Comparison of ENCODE assay signal across 21 cellular contexts in the genomic region with DNA sequence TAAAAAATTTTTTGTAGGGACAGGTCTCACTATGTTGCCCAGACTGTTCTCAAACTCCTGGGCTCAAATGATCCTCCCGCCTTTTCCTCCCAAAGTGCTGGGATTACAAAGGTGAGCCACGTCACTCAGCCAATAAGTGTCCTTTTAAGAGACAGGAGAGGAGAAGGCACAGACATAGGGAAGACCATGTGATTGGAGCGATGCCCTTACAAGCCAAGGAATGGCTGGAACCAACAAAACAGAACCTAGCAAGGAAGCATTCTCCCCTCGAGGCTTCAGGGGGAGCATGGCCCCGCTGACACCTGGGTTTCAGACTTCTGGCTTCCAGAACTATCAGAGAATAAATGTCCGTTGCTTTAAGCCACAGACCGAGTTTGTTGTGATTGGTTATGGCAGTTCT. TPM values are rescaled to one million over a fixed set of nuclear protein-coding genes. Genes with fewer than 3 reads are reported as not detected.
A peak's percentile ranks its signal among the peaks of the same experiment; 100 is the strongest.
DNase-seq lines count a peak whose midpoint lies in the region; ATAC-seq, FAIRE-seq and TF ChIP-seq lines count a peak whose summit lies in the region.
"Had no signal": no experiment of that assay in that cellular context is flagged by ENCODE, and none has a peak within 500 bp of the region (broad histone marks: within the 10 kb centered on the region; RNA-seq: fewer than 3 reads in every experiment).

No MANE protein-coding gene starts in this region.

- H3K27ac ChIP-seq in liver (ENCODE audit: low read depth in 1 of 2, low read length in 2 of 2) (peak overlapping the region; percentile 46 to 61), HepG2 (ENCODE audit: extremely low read length, insufficient read depth, low read length) (no peak overlapping the region)
- H3K27ac ChIP-seq: C4-2B, SJCRH30 had no signal

- POLR2A ChIA-PET in HepG2 (lab: Yijun Ruan, JAX) = no interaction called here

- H3K4me1 ChIP-seq in liver (ENCODE audit: control insufficient read depth in 4 of 4, insufficient read depth in 4 of 4, low read length in 3 of 4) = no peaks in the 10 kb centered on the region
- no peaks in the 10 kb centered on the region for H3K4me1 ChIP-seq in HepG2 (ENCODE audit: insufficient read depth, low read length)
- H3K4me1 ChIP-seq: SJCRH30 had no signal

- intact Hi-C loops in HepG2 (cut with micrococcal nuclease; ENCODE audit: unreplicated experiment) = no loop called here

- CTCF ChIA-PET in HepG2 (lab: Yijun Ruan, JAX; ENCODE audit: low intra/inter-chr PET ratio, low total read pairs) = no interaction called here

- no peaks in the 10 kb centered on the region for H4K20me1 ChIP-seq in HepG2 (ENCODE audit: insufficient read depth, low read length)

- H3K27me3 Mint-ChIP-seq in chondrocyte (ENCODE audit: low read depth) = no peaks in the 10 kb centered on the region

- TF ChIP-seq EP300 in HepG2 (IDR thresholded peaks at IDR 0.05; ENCODE audit: low read depth in 2 of 2, low read length in 2 of 2) = no peak
- TF ChIP-seq EP300 in HepG2 (CRISPR knock-in tag; IDR thresholded peaks at IDR 0.05; ENCODE audit: borderline replicate concordance) = no peak

- H3K9me3 ChIP-seq in liver (ENCODE audit: control insufficient read depth in 4 of 4, low read length in 3 of 4) (no peaks in the 10 kb centered on the region), HepG2 (ENCODE audit: low read length) (no peaks in the 10 kb centered on the region)
- H3K9me3 ChIP-seq: SJCRH30 had no signal

- BruUV-seq in HepG2 (replicated peaks; lab: Mats Ljungman, UMichigan) = no TSS peak

- H3K4me3 Mint-ChIP-seq in chondrocyte (ENCODE audit: unreplicated experiment) = no peak overlapping the region

- no peak for ATAC-seq in HepG2

- no peak overlapping the region for H3K9ac ChIP-seq in liver (ENCODE audit: low read depth in 1 of 2, low read length in 2 of 2)
- H3K9ac ChIP-seq in HepG2 (ENCODE audit: insufficient read depth, low read depth, low read length) = no peak overlapping the region

- H3K4me3 ChIP-seq in liver (ENCODE audit: low read depth in 1 of 3, low read length in 3 of 3) (no peak overlapping the region), HepG2 (replicated peaks in 1 of 3; ENCODE audit: insufficient read depth in 1 of 3, low read depth in 2 of 3, low read length in 3 of 3) (no peak overlapping the region)
- H3K4me3 ChIP-seq: SJCRH30 had no signal

- in situ Hi-C loops in HepG2 (cut with HindIII; ENCODE audit: extremely low pct_ligation_motif_present, low pct_unique_long_range_greater_than_20kb) = no loop called here

- H3K36me3 ChIP-seq in liver (ENCODE audit: control insufficient read depth in 4 of 4, insufficient read depth in 3 of 4, low read depth in 1 of 4, low read length in 3 of 4) = no peaks in the 10 kb centered on the region
- H3K36me3 ChIP-seq in HepG2 (replicated peaks in 1 of 2; ENCODE audit: control insufficient read depth in 1 of 2, insufficient read depth in 2 of 2, low read length in 2 of 2) = no peaks in the 10 kb centered on the region
- H3K36me3 ChIP-seq: SJCRH30 had no signal

- H3K4me1 Mint-ChIP-seq in chondrocyte (ENCODE audit: low read depth) = peaks cover 4% of the 10 kb centered on the region

- TF ChIP-seq RAD21 in liver (IDR thresholded peaks at IDR 0.05) (no peak), HepG2 (CRISPR knock-in tag; IDR thresholded peaks at IDR 0.05) (no peak)

- no peak for DNase-seq in HepG2 (ENCODE audit: low spot score)
- peak; percentile 2 for DNase-seq in chondrocyte (ENCODE audit: low spot score)
- peak; percentile 16 for DNase-seq in mesenteric fat pad (ENCODE audit: low spot score)
- DNase-seq in hypothalamus (lab: John Stamatoyannopoulos, UW) = no peak
- DNase-seq in glomerular visceral epithelial cell (ENCODE audit: extremely low spot score) = no peak
- no peak for DNase-seq in NCI-H1092 (lab: John Stamatoyannopoulos, UW)
- DNase-seq: 8988T, KBM-7, MM.1S, NCI-H1092 treated with DMSO at 0.1 percent for 48 hours, NCI-H1436 treated with DMSO at 0.1 percent for 48 hours, NCI-H1930, NCI-H226, NCI-H510A treated with DMSO at 0.1 percent for 48 hours, NCI-H748 treated with DMSO at 0.1 percent for 48 hours, SJCRH30 had no signal

- H3K9me3 Mint-ChIP-seq in chondrocyte (ENCODE audit: low read depth) = no peaks in the 10 kb centered on the region

- no peak for TF ChIP-seq POLR2A in HepG2 (IDR thresholded peaks at IDR 0.05; ENCODE audit: insufficient read depth in 1 of 2, low read depth in 2 of 2, low read length in 2 of 2)

- no peaks in the 10 kb centered on the region for H3K36me3 Mint-ChIP-seq in chondrocyte (ENCODE audit: low read depth)

- WGBS in liver = 82% methylated on average over 7 of the region's 7 CpGs
- 68% methylated on average over 7 of the region's 7 CpGs for WGBS in HepG2 (ENCODE audit: low lambda C conversion rate)

- no peak overlapping the region for H3K4me2 ChIP-seq in HepG2 (ENCODE audit: low read depth, low read length)

- no peak for TF ChIP-seq CTCF in liver (IDR thresholded peaks at IDR 0.05; ENCODE audit: low read depth, low read length, missing input control)
- TF ChIP-seq CTCF in HepG2 (CRISPR knock-in tag; IDR thresholded peaks at IDR 0.05) = no peak
- TF ChIP-seq CTCF in chondrocyte (IDR thresholded peaks at IDR 0.05) = no peak

- no peak overlapping the region for H2AFZ ChIP-seq in HepG2 (ENCODE audit: low read length)

- H3K79me2 ChIP-seq in HepG2 (ENCODE audit: insufficient read depth, low read length) = no peaks in the 10 kb centered on the region

- H3K27ac Mint-ChIP-seq in chondrocyte (ENCODE audit: unreplicated experiment) = no peak overlapping the region

- H3K27me3 ChIP-seq in liver (ENCODE audit: control insufficient read depth in 4 of 4, insufficient read depth in 4 of 4, low read length in 3 of 4) (no peaks in the 10 kb centered on the region), HepG2 (ENCODE audit: control insufficient read depth in 1 of 2, insufficient read depth in 2 of 2, low read length in 2 of 2) (no peaks in the 10 kb centered on the region)
- H3K27me3 ChIP-seq: SJCRH30 had no signal

- FAIRE-seq in HepG2 (lab: Jason Lieb, UNC) = no peak
- FAIRE-seq: D721Med, H54, RCC 7860 had no signal

TF ChIP-seq in liver, 16 proteins besides CTCF, POLR2A, EP300 and RAD21 (continues in another document):
- no peak for TF ChIP-seq TAF1 (conservative IDR thresholded peaks at IDR 0.05)
- TF ChIP-seq, protein P1, sequence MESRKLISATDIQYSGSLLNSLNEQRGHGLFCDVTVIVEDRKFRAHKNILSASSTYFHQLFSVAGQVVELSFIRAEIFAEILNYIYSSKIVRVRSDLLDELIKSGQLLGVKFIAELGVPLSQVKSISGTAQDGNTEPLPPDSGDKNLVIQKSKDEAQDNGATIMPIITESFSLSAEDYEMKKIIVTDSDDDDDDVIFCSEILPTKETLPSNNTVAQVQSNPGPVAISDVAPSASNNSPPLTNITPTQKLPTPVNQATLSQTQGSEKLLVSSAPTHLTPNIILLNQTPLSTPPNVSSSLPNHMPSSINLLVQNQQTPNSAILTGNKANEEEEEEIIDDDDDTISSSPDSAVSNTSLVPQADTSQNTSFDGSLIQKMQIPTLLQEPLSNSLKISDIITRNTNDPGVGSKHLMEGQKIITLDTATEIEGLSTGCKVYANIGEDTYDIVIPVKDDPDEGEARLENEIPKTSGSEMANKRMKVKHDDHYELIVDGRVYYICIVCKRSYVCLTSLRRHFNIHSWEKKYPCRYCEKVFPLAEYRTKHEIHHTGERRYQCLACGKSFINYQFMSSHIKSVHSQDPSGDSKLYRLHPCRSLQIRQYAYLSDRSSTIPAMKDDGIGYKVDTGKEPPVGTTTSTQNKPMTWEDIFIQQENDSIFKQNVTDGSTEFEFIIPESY (IDR thresholded peaks at IDR 0.05) = no peak

TF ChIP-seq in HepG2, 621 proteins besides CTCF, POLR2A, EP300 and RAD21:
- TF ChIP-seq SRSF9 (IDR thresholded peaks at IDR 0.05; ENCODE audit: borderline replicate concordance, insufficient read depth, low read depth, low read length, poor library complexity, severe bottlenecking) = no peak
- TF ChIP-seq SRY (CRISPR knock-in tag; IDR thresholded peaks at IDR 0.05) = no peak
- no peak for TF ChIP-seq IRF2 (CRISPR knock-in tag; IDR thresholded peaks at IDR 0.05)
- no peak for TF ChIP-seq JUN (CRISPR knock-in tag; IDR thresholded peaks at IDR 0.05)
- TF ChIP-seq KMT2A (CRISPR knock-in tag; IDR thresholded peaks at IDR 0.05) = no peak
- TF ChIP-seq ZNF441 (CRISPR knock-in tag; IDR thresholded peaks at IDR 0.05; ENCODE audit: borderline replicate concordance) = no peak
- TF ChIP-seq ZNF75D (CRISPR knock-in tag; IDR thresholded peaks at IDR 0.05; ENCODE audit: borderline replicate concordance) = no peak

RNA-seq across cellular contexts. Expression of a gene that starts 37.0 kb away (rescaled TPM):
- total RNA-seq in liver (100 to 1,000 TPM; 193 to 213 TPM), HepG2 (2016; rRNA removed; fragmentation: Illumina TruSeq; extraction: Trizol) (466 and 655 TPM in 2 replicates), chondrocyte (148 to 181 TPM (median 149 TPM) in 3 replicates), mesenteric fat pad (233 TPM)
- polyA plus RNA-seq in liver (100 to 1,000 TPM; 259 to 308 TPM), HepG2 (2011; rRNA removed) (219 and 263 TPM in 2 replicates)
- 163 and 167 TPM in 2 replicates for total RNA-seq in HepG2 (2016; cell fraction: cytosol; rRNA removed; fragmentation: Illumina TruSeq; extraction: Trizol; ENCODE audit: low read depth)
- total RNA-seq in HepG2 (2016; cell fraction: insoluble cytoplasmic fraction; rRNA removed; fragmentation: Illumina TruSeq; extraction: Trizol) = 464 and 703 TPM in 2 replicates
- total RNA-seq in HepG2 (2016; cell fraction: membrane; rRNA removed; fragmentation: Illumina TruSeq; extraction: Trizol) = 156 and 158 TPM in 2 replicates
- total RNA-seq in HepG2 (2016; cell fraction: nucleus; rRNA removed; fragmentation: Illumina TruSeq; extraction: Trizol) = 154 and 170 TPM in 2 replicates
- polyA plus RNA-seq in HepG2 (2011; cell fraction: cytosol; rRNA removed) = 226 and 341 TPM in 2 replicates
- 45.6 and 70.1 TPM in 2 replicates for polyA plus RNA-seq in HepG2 (2011; cell fraction: nucleus; rRNA removed)
- polyA plus RNA-seq in HepG2 (2012) = 314 and 392 TPM in 2 replicates
- 179 and 209 TPM in 2 replicates for polyA plus RNA-seq in HepG2 (2016; cell fraction: cytosol; fragmentation: Illumina TruSeq; extraction: Trizol; ENCODE audit: low read depth)
- polyA plus RNA-seq in HepG2 (2016; cell fraction: insoluble cytoplasmic fraction; fragmentation: Illumina TruSeq; extraction: Trizol; ENCODE audit: low read depth) = 671 and 732 TPM in 2 replicates
- 158 and 161 TPM in 2 replicates for polyA plus RNA-seq in HepG2 (2016; cell fraction: membrane; fragmentation: Illumina TruSeq; extraction: Trizol; ENCODE audit: low read depth)
- 262 and 271 TPM in 2 replicates for polyA plus RNA-seq in HepG2 (2016; cell fraction: nucleus; fragmentation: Illumina TruSeq; extraction: Trizol; ENCODE audit: insufficient read depth, low read depth)
- 54.3 and 179 TPM in 2 replicates for polyA minus RNA-seq in HepG2 (2011; rRNA and poly(A)+ RNA removed; ENCODE audit: low replicate concordance)
- 50.5 and 67.1 TPM in 2 replicates for polyA minus RNA-seq in HepG2 (2011; cell fraction: cytosol; rRNA and poly(A)+ RNA removed)
- polyA minus RNA-seq in HepG2 (2011; cell fraction: nucleus; rRNA and poly(A)+ RNA removed) = 41.3 and 58.2 TPM in 2 replicates

Comparison
In these comparisons a context has a peak if more than half of its experiments do, and no peak if none do; other contexts are left out.
1. DNase-seq: peak in chondrocyte (single experiment) and mesenteric fat pad (single experiment); none in HepG2 (single experiment), hypothalamus (0 of 51), glomerular visceral epithelial cell (single experiment) and NCI-H1092 (single experiment).